ENCODE assay signal across 8 cellular contexts in the genomic region with DNA sequence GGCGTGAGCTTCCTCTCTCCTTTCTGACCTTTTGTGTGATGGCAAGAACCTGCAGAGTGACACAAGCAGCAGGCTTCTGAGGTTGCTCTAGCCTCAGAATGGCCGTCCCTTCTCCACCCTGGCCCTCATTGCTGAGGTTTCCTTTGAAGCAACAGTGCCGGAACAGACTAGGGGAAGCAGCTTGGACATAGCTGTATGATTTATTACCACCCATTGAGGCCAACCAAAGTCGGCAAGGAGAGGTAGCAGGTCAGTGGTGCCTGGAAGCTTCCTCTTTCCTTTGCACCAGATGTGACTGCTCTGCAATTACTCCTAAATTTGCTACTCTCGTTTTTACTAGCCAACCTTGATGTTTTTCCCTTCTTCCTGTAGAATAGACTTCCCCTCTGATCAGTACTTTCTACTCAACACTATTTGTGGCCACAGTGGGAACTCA. TPM values are rescaled to one million over a fixed set of nuclear protein-coding genes. Genes with fewer than 3 reads are reported as not detected.
DNase-seq lines count a peak whose midpoint lies in the region; ATAC-seq and TF ChIP-seq lines count a peak whose summit lies in the region.

No MANE protein-coding gene starts in this region.

- no peak overlapping the region for H3K14ac ChIP-seq in neuronal stem cell (ENCODE audit: low read length)

- no peak for TF ChIP-seq POLR2A in GM18505 (IDR thresholded peaks at IDR 0.05; ENCODE audit: borderline replicate concordance, extremely low read depth, insufficient read depth, insufficient read length)

- no peaks in the 10 kb centered on the region for H3K9me3 Mint-ChIP-seq in activated naive CD8-positive, alpha-beta T cell (ENCODE audit: low read depth)

- no peaks in the 10 kb centered on the region for H3K79me1 ChIP-seq in neuronal stem cell (ENCODE audit: low read depth, low read length)

- no peak overlapping the region for H3K4me3 Mint-ChIP-seq in activated naive CD8-positive, alpha-beta T cell

- H2BK12ac ChIP-seq in neuronal stem cell (ENCODE audit: low read length): no peak overlapping the region

- H3K36me3 ChIP-seq in neuronal stem cell (replicated peaks in 1 of 2; ENCODE audit: control insufficient read depth in 2 of 2, insufficient read depth in 2 of 2, low read length in 2 of 2): peaks cover 0 to 7% of the 10 kb centered on the region in 2 donors

- H3K4ac ChIP-seq in neuronal stem cell (ENCODE audit: low read length): no peak overlapping the region

- no peaks in the 10 kb centered on the region for H3K4me1 ChIP-seq in neuronal stem cell (ENCODE audit: control insufficient read depth in 2 of 2, insufficient read depth in 1 of 2, low read depth in 1 of 2, low read length in 2 of 2)

- H2AFZ ChIP-seq in neuronal stem cell (ENCODE audit: low read length): no peak overlapping the region

- H3K9me3 ChIP-seq in neuronal stem cell (replicated peaks in 1 of 2; ENCODE audit: control insufficient read depth in 2 of 2, insufficient read depth in 1 of 2, low read depth in 1 of 2, low read length in 2 of 2): no peaks in the 10 kb centered on the region

- H2BK120ac ChIP-seq in neuronal stem cell (ENCODE audit: low read depth, low read length): no peak overlapping the region

- no peak overlapping the region for H4K91ac ChIP-seq in neuronal stem cell (ENCODE audit: low read depth, low read length, poor library complexity)

- peak overlapping the region; percentile 5 for H3K27ac Mint-ChIP-seq in activated naive CD8-positive, alpha-beta T cell

- peaks cover 78% of the 10 kb centered on the region for H3K4me1 Mint-ChIP-seq in activated naive CD8-positive, alpha-beta T cell (ENCODE audit: low read depth)

- peak; percentile 49 for ATAC-seq in GM18505 (IDR thresholded peaks at IDR 0.05; ENCODE audit: unreplicated experiment)
- peak; percentile 39 for ATAC-seq in HG02938 (IDR thresholded peaks at IDR 0.05; ENCODE audit: unreplicated experiment)
- no peak for ATAC-seq in HG02970 (IDR thresholded peaks at IDR 0.05; ENCODE audit: low FRiP score, unreplicated experiment)

- H2AK5ac ChIP-seq in neuronal stem cell (ENCODE audit: low read depth, low read length): no peak overlapping the region

- no CpG with 5 or more reads among the region's 5 CpGs for WGBS in neuronal stem cell (ENCODE audit: extremely low coverage in 2 of 2, insufficient read length in 2 of 2, insufficient replicate concordance in 1 of 2), 2 donors

- no peak overlapping the region for H3K4me2 ChIP-seq in neuronal stem cell (ENCODE audit: insufficient read depth, low read length, poor library complexity, severe bottlenecking)

- DNase-seq in neuronal stem cell (ENCODE audit: low spot score) (no peak), NCI-H187 treated with DMSO at 0.1 percent for 48 hours (lab: John Stamatoyannopoulos, UW) (no peak), glomerular visceral epithelial cell (ENCODE audit: extremely low spot score) (no peak)
- no peak for DNase-seq in activated CD4-positive, alpha-beta T cell treated with anti-CD3 and anti-CD28 coated beads, Interleukin-2, amount 50 U/mL, for 48 hours

- no peak overlapping the region for H3K18ac ChIP-seq in neuronal stem cell (ENCODE audit: low read length)

- no peak overlapping the region for H3K4me3 ChIP-seq in neuronal stem cell (ENCODE audit: low read length in 2 of 2)

- no peaks in the 10 kb centered on the region for H3K27me3 ChIP-seq in neuronal stem cell (ENCODE audit: control insufficient read depth in 3 of 3, insufficient read depth in 3 of 3, low read depth in 1 of 3, low read length in 3 of 3)

- H3K27me3 Mint-ChIP-seq in activated naive CD8-positive, alpha-beta T cell: no peaks in the 10 kb centered on the region

- H3K36me3 Mint-ChIP-seq in activated naive CD8-positive, alpha-beta T cell: peaks cover 11% of the 10 kb centered on the region

- no peak overlapping the region for H2BK15ac ChIP-seq in neuronal stem cell (ENCODE audit: low read length)

- no peak overlapping the region for H3K27ac ChIP-seq in neuronal stem cell (replicated peaks; ENCODE audit: low read length)

- H3K23ac ChIP-seq in neuronal stem cell (ENCODE audit: low read depth, low read length, poor library complexity): peak overlapping the region; percentile 1

- H2BK5ac ChIP-seq in neuronal stem cell (ENCODE audit: low read length): no peak overlapping the region

- no peak overlapping the region for H3K9ac ChIP-seq in neuronal stem cell (ENCODE audit: low read depth, low read length, poor library complexity)

- H4K8ac ChIP-seq in neuronal stem cell (ENCODE audit: low read depth, low read length): no peak overlapping the region

RNA-seq across cellular contexts. Expression of gene PTPN1, which starts 31.4 kb away (rescaled TPM):
- polyA plus RNA-seq in neuronal stem cell (2013, experiment 1 of 2): 30.8 TPM
- 29.7 TPM for polyA plus RNA-seq in neuronal stem cell (2013, experiment 2 of 2)
